25 cellular contexts compared by ENCODE assay signal in genomic region chr2:62498739-62499138, GRCh38.
"Had no signal": no experiment of that assay in that cellular context is flagged by ENCODE, and none has a peak within 500 bp of the region (broad histone marks: within the 10 kb centered on the region; RNA-seq: fewer than 3 reads in every experiment).

No MANE protein-coding gene starts in this region.

- ATAC-seq: left colon; left lung; lower lobe of right lung; mucosa of descending colon; naive thymus-derived CD4-positive, alpha-beta T cell; natural killer cell treated with Interleukin-12 subunit alpha and Interleukin-12 subunit beta and Interleukin-15 and Interleukin-18, amount 100 ng/mL, for 72 hours; sciatic nerve; stimulated activated memory B cell treated with anti-CD40 and anti-IgM and Interleukin-4, amounts not matched to agents 10 μg/mL and 1 μg/mL and 100 μg/mL, for 72 hours; stimulated activated naive CD8-positive, alpha-beta T cell treated with anti-CD3 and anti-CD28 coated beads, Interleukin-15, amount 100 ng/mL, for 72 hours had no signal

- H3K9me3 Mint-ChIP-seq: naive thymus-derived CD4-positive, alpha-beta T cell; natural killer cell treated with Interleukin-12 subunit alpha and Interleukin-12 subunit beta and Interleukin-15 and Interleukin-18, amount 100 ng/mL, for 72 hours; stimulated activated memory B cell treated with anti-CD40 and anti-IgM and Interleukin-4, amounts not matched to agents 10 μg/mL and 1 μg/mL and 100 μg/mL, for 72 hours; stimulated activated naive CD8-positive, alpha-beta T cell treated with anti-CD3 and anti-CD28 coated beads, Interleukin-15, amount 100 ng/mL, for 72 hours had no signal

- H3K27ac ChIP-seq: left lung, lower lobe of right lung, ovary, right atrium auricular region, skin epidermis, tibial nerve, upper lobe of left lung, vagina had no signal

- H3K4me1 ChIP-seq: left lung, lower lobe of right lung, vagina had no signal

- H3K4me3 Mint-ChIP-seq: naive thymus-derived CD4-positive, alpha-beta T cell; natural killer cell treated with Interleukin-12 subunit alpha and Interleukin-12 subunit beta and Interleukin-15 and Interleukin-18, amount 100 ng/mL, for 72 hours; stimulated activated memory B cell treated with anti-CD40 and anti-IgM and Interleukin-4, amounts not matched to agents 10 μg/mL and 1 μg/mL and 100 μg/mL, for 72 hours; stimulated activated naive CD8-positive, alpha-beta T cell treated with anti-CD3 and anti-CD28 coated beads, Interleukin-15, amount 100 ng/mL, for 72 hours had no signal

- H3K4me1 Mint-ChIP-seq: naive thymus-derived CD4-positive, alpha-beta T cell; stimulated activated memory B cell treated with anti-CD40 and anti-IgM and Interleukin-4, amounts not matched to agents 10 μg/mL and 1 μg/mL and 100 μg/mL, for 72 hours; stimulated activated naive CD8-positive, alpha-beta T cell treated with anti-CD3 and anti-CD28 coated beads, Interleukin-15, amount 100 ng/mL, for 72 hours had no signal

- H3K27me3 ChIP-seq: left lung, ovary, right atrium auricular region, tibial nerve, upper lobe of left lung, vagina had no signal

- H3K4me3 ChIP-seq: left lung, lower lobe of right lung, mucosa of descending colon, ovary, right atrium auricular region, skin epidermis, tibial nerve, upper lobe of left lung, vagina had no signal

- H3K36me3 ChIP-seq: left lung, lower lobe of right lung, ovary, right atrium auricular region, upper lobe of left lung, vagina had no signal

- H3K9me3 ChIP-seq: left lung, lower lobe of right lung, mucosa of descending colon, ovary, right atrium auricular region, tibial nerve, upper lobe of left lung, vagina had no signal

- H3K27ac Mint-ChIP-seq: naive thymus-derived CD4-positive, alpha-beta T cell; natural killer cell treated with Interleukin-12 subunit alpha and Interleukin-12 subunit beta and Interleukin-15 and Interleukin-18, amount 100 ng/mL, for 72 hours; progenitor cell of endocrine pancreas; stimulated activated memory B cell treated with anti-CD40 and anti-IgM and Interleukin-4, amounts not matched to agents 10 μg/mL and 1 μg/mL and 100 μg/mL, for 72 hours; stimulated activated naive CD8-positive, alpha-beta T cell treated with anti-CD3 and anti-CD28 coated beads, Interleukin-15, amount 100 ng/mL, for 72 hours had no signal

- H3K36me3 Mint-ChIP-seq: naive thymus-derived CD4-positive, alpha-beta T cell; natural killer cell treated with Interleukin-12 subunit alpha and Interleukin-12 subunit beta and Interleukin-15 and Interleukin-18, amount 100 ng/mL, for 72 hours; stimulated activated memory B cell treated with anti-CD40 and anti-IgM and Interleukin-4, amounts not matched to agents 10 μg/mL and 1 μg/mL and 100 μg/mL, for 72 hours had no signal

- H3K27me3 Mint-ChIP-seq: natural killer cell treated with Interleukin-12 subunit alpha and Interleukin-12 subunit beta and Interleukin-15 and Interleukin-18, amount 100 ng/mL, for 72 hours; progenitor cell of endocrine pancreas; stimulated activated memory B cell treated with anti-CD40 and anti-IgM and Interleukin-4, amounts not matched to agents 10 μg/mL and 1 μg/mL and 100 μg/mL, for 72 hours; stimulated activated naive CD8-positive, alpha-beta T cell treated with anti-CD3 and anti-CD28 coated beads, Interleukin-15, amount 100 ng/mL, for 72 hours had no signal

- DNase-seq: hippocampal formation; kidney; left colon; left lung; lower lobe of right lung; midbrain; mucosa of descending colon; naive thymus-derived CD4-positive, alpha-beta T cell; ovary; stimulated activated CD4-positive, alpha-beta T cell treated with anti-CD3 and anti-CD28 coated beads, Interleukin-1b, Interleukin-23, amount 100 ng/mL, for 48 hours; stimulated activated CD4-positive, alpha-beta T cell treated with anti-CD3 and anti-CD28 coated beads, Interleukin-2, amount 100 ng/mL, for 48 hours; stimulated activated CD4-positive, alpha-beta T cell treated with anti-CD3 and anti-CD28 coated beads, Interleukin-4, amount 100 ng/mL, for 4 hours; stimulated activated CD8-positive, alpha-beta memory T cell treated with anti-CD3 and anti-CD28 coated beads, Interleukin-4, amount 100 ng/mL, for 48 hours; stimulated activated naive CD4-positive, alpha-beta T cell treated with Interleukin-2 at 50 U/mL for 16 hours; stimulated activated naive CD8-positive, alpha-beta T cell treated with anti-CD3 and anti-CD28 coated beads, Interleukin-15, amount 100 ng/mL, for 72 hours; substantia nigra; upper lobe of left lung had no signal
